8 cellular contexts compared by ENCODE assay signal in the genomic region with DNA sequence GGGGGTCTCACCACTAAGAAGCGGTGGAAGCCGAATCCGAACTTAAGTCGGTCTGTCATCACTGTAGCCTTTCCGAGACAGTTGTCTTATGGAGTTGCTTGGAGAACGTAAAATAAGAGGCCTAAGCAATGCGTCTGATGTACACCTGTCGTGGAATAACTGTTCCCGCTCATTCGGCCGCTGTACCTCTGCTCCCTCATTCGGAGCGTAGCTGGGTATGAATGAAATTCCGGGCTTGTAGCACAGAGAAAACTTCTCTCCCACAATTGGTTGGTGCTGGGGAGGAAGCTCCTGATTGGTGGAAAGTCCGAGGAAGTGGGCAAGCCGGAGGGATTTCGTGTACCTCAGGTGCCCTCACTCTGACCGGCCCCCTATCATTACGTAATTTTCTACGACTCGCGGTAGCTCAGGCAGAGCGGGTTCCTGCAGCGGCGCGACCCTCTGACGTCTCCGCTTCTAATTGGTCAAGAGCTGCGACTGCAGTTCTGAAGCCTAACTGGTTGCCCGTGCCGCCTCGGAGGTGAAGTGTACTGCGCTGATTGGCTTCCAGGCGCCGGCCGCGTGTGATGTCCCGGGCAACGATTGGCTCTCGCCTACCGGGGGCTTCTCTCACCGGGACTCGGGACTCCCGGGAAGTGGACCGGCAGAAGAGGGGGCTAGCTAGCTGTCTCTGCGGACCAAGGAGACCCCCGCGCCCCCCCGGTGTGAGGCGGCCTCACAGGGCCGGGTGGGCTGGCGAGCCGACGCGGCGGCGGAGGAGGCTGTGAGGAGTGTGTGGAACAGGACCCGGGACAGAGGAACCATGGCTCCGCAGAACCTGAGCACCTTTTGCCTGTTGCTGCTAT. TPM values are rescaled to one million over a fixed set of nuclear protein-coding genes. Genes with fewer than 3 reads are reported as not detected.
DNase-seq lines count a peak whose midpoint lies in the region; ATAC-seq lines count a peak whose summit lies in the region.

A gene (plus strand): TSS at position 625 of the 845 bp plus-strand sequence. CDS start 178 bp downstream, at position 803.

- peaks cover 21% of the 10 kb centered on the region for H3K4me1 ChIP-seq in effector memory CD4-positive, alpha-beta T cell (ENCODE audit: control insufficient read depth, insufficient read depth, low read length, poor library complexity, severe bottlenecking)

- no peaks in the 10 kb centered on the region for H3K9me3 ChIP-seq in effector memory CD4-positive, alpha-beta T cell (ENCODE audit: control insufficient read depth, low read length)

- H3K4me3 ChIP-seq in effector memory CD4-positive, alpha-beta T cell (ENCODE audit: insufficient read depth, low read depth, low read length, poor library complexity, severe bottlenecking) = peak within 1 kb of the TSS; percentile 81

- DNase-seq in COLO668 (lab: John Stamatoyannopoulos, UW; ENCODE audit: unreplicated experiment) (peak; percentile 96), HT1080 (ENCODE audit: low read depth) (peak; percentile 100), NOMO-1 treated with DMSO at 0.1 percent for 48 hours (lab: John Stamatoyannopoulos, UW; ENCODE audit: unreplicated experiment) (peak; percentile 100), lung microvascular endothelial cell (ENCODE audit: low read depth in 2 of 2) (peak; percentile 100)
- peak; percentile 96 to 98 for DNase-seq in activated CD8-positive, alpha-beta memory T cell treated with anti-CD3 and anti-CD28 coated beads for 4 hours (ENCODE audit: low read depth in 2 of 2)
- peak; percentile 97 to 99 (median 98) for DNase-seq in effector memory CD4-positive, alpha-beta T cell
- DNase-seq in stimulated activated CD4-positive, alpha-beta T cell treated with anti-CD3 and anti-CD28 coated beads, TNF-alpha, amount 100 ng/mL, for 48 hours (ENCODE audit: low read depth in 3 of 3) = peak; percentile 90 to 98 (median 96)

- H3K36me3 ChIP-seq in effector memory CD4-positive, alpha-beta T cell (ENCODE audit: control insufficient read depth, insufficient read depth, low read length) = peaks cover 13% of the 10 kb centered on the region

- H3K27ac ChIP-seq in effector memory CD4-positive, alpha-beta T cell (ENCODE audit: insufficient read depth, low read length, poor library complexity, severe bottlenecking) = peak within 1 kb of the TSS; percentile 95

- H3K27me3 ChIP-seq in effector memory CD4-positive, alpha-beta T cell (replicated peaks; ENCODE audit: control insufficient read depth, insufficient read depth, low read length, poor library complexity, severe bottlenecking) = no peaks in the 10 kb centered on the region

- peak; percentile 80 for ATAC-seq in GM21360 (IDR thresholded peaks at IDR 0.05; ENCODE audit: unreplicated experiment)

RNA-seq across cellular contexts. Expression of the gene that starts here (rescaled TPM):
- total RNA-seq in HT1080 (2014; rRNA removed; shearing (Covaris generic)) = 103 and 104 TPM in 2 replicates
- 96.1 and 103 TPM in 2 replicates for polyA plus RNA-seq in HT1080 (2015; cell fraction: cytosol; rRNA removed)
- polyA plus RNA-seq in HT1080 (2015; cell fraction: nucleus; rRNA removed) = 106 and 131 TPM in 2 replicates
- 36.8 and 60.7 TPM in 2 replicates for total RNA-seq in lung microvascular endothelial cell

Comparison
In these comparisons a context has a peak if more than half of its experiments do, and no peak if none do; other contexts are left out.
1. Peak in every context shown above with its lines: DNase-seq, ATAC-seq, H3K4me3 ChIP-seq and H3K27ac ChIP-seq.